ENCODE assay signal across 21 cellular contexts in the genomic region with DNA sequence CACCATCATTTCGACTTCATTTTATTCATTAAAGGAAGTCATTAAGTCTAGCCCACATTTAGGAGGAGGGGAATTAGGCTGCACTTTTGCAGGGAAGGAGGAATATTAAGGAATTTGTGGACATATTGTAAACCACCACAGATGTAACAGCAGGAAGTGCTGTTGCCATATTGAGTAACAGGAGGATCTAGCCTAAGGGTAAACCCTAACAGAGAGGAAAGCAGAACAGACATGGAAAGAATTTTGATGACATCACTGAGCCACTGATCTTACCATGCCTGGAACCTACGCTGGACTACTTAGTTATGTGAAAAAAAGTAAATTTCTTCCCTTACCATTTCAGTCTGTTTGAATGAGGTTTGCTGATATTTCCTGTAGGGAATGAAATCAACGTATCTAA.
A peak's percentile ranks its signal among the peaks of the same experiment; 100 is the strongest.
DNase-seq lines count a peak whose midpoint lies in the region; ATAC-seq, FAIRE-seq and TF ChIP-seq lines count a peak whose summit lies in the region.
"Had no signal": no experiment of that assay in that cellular context is flagged by ENCODE, and none has a peak within 500 bp of the region (broad histone marks: within the 10 kb centered on the region; RNA-seq: fewer than 3 reads in every experiment).

No MANE protein-coding gene starts in this region.

- no peak for ATAC-seq in activated T-helper 17 cell treated with anti-CD3 and anti-CD28 coated beads, Interleukin-2, amount 50 U/mL, for 72 hours (replicated peaks)
- ATAC-seq in HepG2 (no peak), GM18907 (IDR thresholded peaks at IDR 0.05; ENCODE audit: unreplicated experiment) (no peak)
- ATAC-seq: activated CD8-positive, alpha-beta T cell treated with anti-CD3 and anti-CD28 coated beads, Interleukin-2, amount 10 ng/mL, durations not matched to agents 7 days and 5 days; activated T-cell treated with anti-CD3 and anti-CD28 coated beads, Interleukin-2, amount 50 U/mL, for 72 hours; stimulated activated effector memory CD8-positive, alpha-beta T cell treated with anti-CD3 and anti-CD28 coated beads, Interleukin-12 subunit alpha, Interleukin-12 subunit beta, amount 100 ng/mL, for 72 hours; T-cell had no signal

- no peak overlapping the region for H2AFZ ChIP-seq in HepG2 (ENCODE audit: low read length)

- FAIRE-seq in HepG2 (lab: Jason Lieb, UNC) (no peak), H54 (lab: Jason Lieb, UNC) (no peak)
- FAIRE-seq: keratinocyte had no signal

- intact Hi-C loops in HepG2 (cut with micrococcal nuclease; ENCODE audit: unreplicated experiment), result no loop called here
- intact Hi-C loops in lower leg skin (cut with DNase I; ENCODE audit: low total_unique reads), result no loop called here

- no peaks in the 10 kb centered on the region for H4K20me1 ChIP-seq in HepG2 (ENCODE audit: insufficient read depth, low read length)

- CTCF ChIA-PET in HepG2 (lab: Yijun Ruan, JAX; ENCODE audit: low intra/inter-chr PET ratio, low total read pairs), result no interaction called here

- H3K27me3 Mint-ChIP-seq in activated T-helper 17 cell treated with anti-CD3 and anti-CD28 coated beads, Interleukin-2, amount 50 U/mL, for 72 hours, result no peaks in the 10 kb centered on the region
- H3K27me3 Mint-ChIP-seq: B cell, T-cell had no signal

- no peaks in the 10 kb centered on the region for H3K79me2 ChIP-seq in HepG2 (ENCODE audit: insufficient read depth, low read length)

- DNase-seq in GF-D8 (lab: John Stamatoyannopoulos, UW) (peak; percentile 7), M059J (ENCODE audit: low read depth) (peak; percentile 63), HepG2 (ENCODE audit: low spot score) (no peak), lower leg skin (ENCODE audit: low spot score in 2 of 2) (no peak), HAP-1 (ENCODE audit: low spot score in 2 of 2) (no peak), H54 (ENCODE audit: insufficient read length, low spot score) (no peak)
- DNase-seq: activated CD8-positive, alpha-beta T cell treated with anti-CD3 and anti-CD28 coated beads, Interleukin-2, amount 10 ng/mL, durations not matched to agents 7 days and 5 days; activated T-cell treated with anti-CD3 and anti-CD28 coated beads, Interleukin-2, amount 50 U/mL, for 72 hours; heart right ventricle; NCI-H1105 treated with DMSO at 0.1 percent for 48 hours; retina; T-cell; transverse colon had no signal

- no peak overlapping the region for H3K27ac ChIP-seq in HepG2 (ENCODE audit: extremely low read length, insufficient read depth, low read length)
- H3K27ac ChIP-seq: cardiac muscle cell, transverse colon had no signal

- H3K9me3 ChIP-seq in HepG2 (ENCODE audit: low read length) (peaks cover 9% of the 10 kb centered on the region; the same call in 1 of the 2 replicates), HAP-1 (peaks cover 6% of the 10 kb centered on the region)
- H3K9me3 ChIP-seq: transverse colon had no signal

- H3K36me3 ChIP-seq in HepG2 (replicated peaks in 1 of 2; ENCODE audit: control insufficient read depth in 1 of 2, insufficient read depth in 2 of 2, low read length in 2 of 2) (no peaks in the 10 kb centered on the region), HAP-1 (replicated peaks) (no peaks in the 10 kb centered on the region)
- H3K36me3 ChIP-seq: cardiac muscle cell, heart right ventricle, transverse colon had no signal

- H3K36me3 Mint-ChIP-seq in activated T-helper 17 cell treated with anti-CD3 and anti-CD28 coated beads, Interleukin-2, amount 50 U/mL, for 72 hours (ENCODE audit: low read depth), result no peaks in the 10 kb centered on the region
- H3K36me3 Mint-ChIP-seq: stimulated activated effector memory CD8-positive, alpha-beta T cell treated with anti-CD3 and anti-CD28 coated beads, Interleukin-12 subunit alpha, Interleukin-12 subunit beta, amount 100 ng/mL, for 72 hours had no signal

- H3K4me3 Mint-ChIP-seq in activated T-helper 17 cell treated with anti-CD3 and anti-CD28 coated beads, Interleukin-2, amount 50 U/mL, for 72 hours, result no peak overlapping the region
- H3K4me3 Mint-ChIP-seq: activated CD8-positive, alpha-beta T cell treated with anti-CD3 and anti-CD28 coated beads, Interleukin-2, amount 10 ng/mL, durations not matched to agents 7 days and 5 days; activated T-cell treated with anti-CD3 and anti-CD28 coated beads, Interleukin-2, amount 50 U/mL, for 72 hours; B cell; mesothelial cell of epicardium; neural crest cell; stimulated activated effector memory CD8-positive, alpha-beta T cell treated with anti-CD3 and anti-CD28 coated beads, Interleukin-12 subunit alpha, Interleukin-12 subunit beta, amount 100 ng/mL, for 72 hours; T-cell had no signal

- H3K27ac Mint-ChIP-seq in activated T-helper 17 cell treated with anti-CD3 and anti-CD28 coated beads, Interleukin-2, amount 50 U/mL, for 72 hours, result peak overlapping the region; percentile 41
- H3K27ac Mint-ChIP-seq: activated CD8-positive, alpha-beta T cell treated with anti-CD3 and anti-CD28 coated beads, Interleukin-2, amount 10 ng/mL, durations not matched to agents 7 days and 5 days; activated T-cell treated with anti-CD3 and anti-CD28 coated beads, Interleukin-2, amount 50 U/mL, for 72 hours; B cell; mesothelial cell of epicardium; stimulated activated effector memory CD8-positive, alpha-beta T cell treated with anti-CD3 and anti-CD28 coated beads, Interleukin-12 subunit alpha, Interleukin-12 subunit beta, amount 100 ng/mL, for 72 hours; T-cell had no signal

- BruUV-seq in HepG2 (replicated peaks; lab: Mats Ljungman, UMichigan), result no TSS peak

- no peaks in the 10 kb centered on the region for H3K4me1 Mint-ChIP-seq in activated T-helper 17 cell treated with anti-CD3 and anti-CD28 coated beads, Interleukin-2, amount 50 U/mL, for 72 hours
- H3K4me1 Mint-ChIP-seq: stimulated activated effector memory CD8-positive, alpha-beta T cell treated with anti-CD3 and anti-CD28 coated beads, Interleukin-12 subunit alpha, Interleukin-12 subunit beta, amount 100 ng/mL, for 72 hours had no signal

- POLR2A ChIA-PET in HepG2 (lab: Yijun Ruan, JAX), result no interaction called here

- H3K4me1 ChIP-seq in HepG2 (ENCODE audit: insufficient read depth, low read length) (peaks cover 16% of the 10 kb centered on the region), HAP-1 (peaks cover 13% of the 10 kb centered on the region)

- TF ChIP-seq POLR2A in HepG2 (IDR thresholded peaks at IDR 0.05; ENCODE audit: insufficient read depth in 1 of 2, low read depth in 2 of 2, low read length in 2 of 2), result no peak
- no peak for TF ChIP-seq POLR2A in lower leg skin (IDR thresholded peaks at IDR 0.05)
- no peak for TF ChIP-seq POLR2A in H54 (IDR thresholded peaks at IDR 0.05; ENCODE audit: low read depth, low read length)

- TF ChIP-seq EP300 in HepG2 (IDR thresholded peaks at IDR 0.05; ENCODE audit: low read depth in 2 of 2, low read length in 2 of 2) (no peak), HepG2 (CRISPR knock-in tag; IDR thresholded peaks at IDR 0.05; ENCODE audit: borderline replicate concordance) (no peak)

- H3K4me2 ChIP-seq in HepG2 (ENCODE audit: low read depth, low read length), result no peak overlapping the region

- TF ChIP-seq CTCF in HepG2 (CRISPR knock-in tag; IDR thresholded peaks at IDR 0.05), result no peak
- no peak for TF ChIP-seq CTCF in lower leg skin (IDR thresholded peaks at IDR 0.05)

- 4% methylated on average over 3 of the region's 3 CpGs for WGBS in HepG2 (ENCODE audit: low lambda C conversion rate)
- 72 to 77% methylated on average over 3 of the region's 3 CpGs for WGBS in lower leg skin, 2 donors

- no peak for TF ChIP-seq RAD21 in HepG2 (CRISPR knock-in tag; IDR thresholded peaks at IDR 0.05)

- in situ Hi-C loops in HepG2 (cut with HindIII; ENCODE audit: extremely low pct_ligation_motif_present, low pct_unique_long_range_greater_than_20kb), result no loop called here
- in situ Hi-C loops in HAP-1 (cut with MboI; ENCODE audit: low sequenced_read_pairs), result no loop called here

- no peak overlapping the region for H3K9ac ChIP-seq in HepG2 (ENCODE audit: insufficient read depth, low read depth, low read length)

- H3K27me3 ChIP-seq in HepG2 (ENCODE audit: control insufficient read depth in 1 of 2, insufficient read depth in 2 of 2, low read length in 2 of 2) (no peaks in the 10 kb centered on the region), HAP-1 (ENCODE audit: low read depth) (no peaks in the 10 kb centered on the region)
- H3K27me3 ChIP-seq: cardiac muscle cell, heart right ventricle, transverse colon had no signal

- H3K4me3 ChIP-seq in HepG2 (replicated peaks in 1 of 3; ENCODE audit: insufficient read depth in 1 of 3, low read depth in 2 of 3, low read length in 3 of 3) (no peak overlapping the region), lower leg skin (ENCODE audit: low read depth, poor library complexity, severe bottlenecking) (no peak overlapping the region), HAP-1 (no peak overlapping the region)
- H3K4me3 ChIP-seq: cardiac muscle cell, heart right ventricle, transverse colon had no signal

- H3K9me3 Mint-ChIP-seq in activated T-helper 17 cell treated with anti-CD3 and anti-CD28 coated beads, Interleukin-2, amount 50 U/mL, for 72 hours, result peaks cover 8% of the 10 kb centered on the region
- H3K9me3 Mint-ChIP-seq: stimulated activated effector memory CD8-positive, alpha-beta T cell treated with anti-CD3 and anti-CD28 coated beads, Interleukin-12 subunit alpha, Interleukin-12 subunit beta, amount 100 ng/mL, for 72 hours had no signal

TF ChIP-seq in HepG2, 621 proteins besides CTCF, POLR2A, EP300 and RAD21 (continues in another document):
- TF ChIP-seq, protein P1, sequence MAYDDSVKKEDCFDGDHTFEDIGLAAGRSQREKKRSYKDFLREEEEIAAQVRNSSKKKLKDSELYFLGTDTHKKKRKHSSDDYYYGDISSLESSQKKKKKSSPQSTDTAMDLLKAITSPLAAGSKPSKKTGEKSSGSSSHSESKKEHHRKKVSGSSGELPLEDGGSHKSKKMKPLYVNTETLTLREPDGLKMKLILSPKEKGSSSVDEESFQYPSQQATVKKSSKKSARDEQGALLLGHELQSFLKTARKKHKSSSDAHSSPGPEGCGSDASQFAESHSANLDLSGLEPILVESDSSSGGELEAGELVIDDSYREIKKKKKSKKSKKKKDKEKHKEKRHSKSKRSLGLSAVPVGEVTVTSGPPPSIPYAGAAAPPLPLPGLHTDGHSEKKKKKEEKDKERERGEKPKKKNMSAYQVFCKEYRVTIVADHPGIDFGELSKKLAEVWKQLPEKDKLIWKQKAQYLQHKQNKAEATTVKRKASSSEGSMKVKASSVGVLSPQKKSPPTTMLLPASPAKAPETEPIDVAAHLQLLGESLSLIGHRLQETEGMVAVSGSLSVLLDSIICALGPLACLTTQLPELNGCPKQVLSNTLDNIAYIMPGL (CRISPR knock-in tag; IDR thresholded peaks at IDR 0.05; ENCODE audit: borderline replicate concordance in 1 of 2, low read depth in 1 of 2), result no peak
- TF ChIP-seq CREB1 (IDR thresholded peaks at IDR 0.05) (0 out of 2 replicates have a peak, but pooled peaks have one; percentile 10), CREB1 (CRISPR knock-in tag; IDR thresholded peaks at IDR 0.05) (no peak), ATF1 (CRISPR knock-in tag; IDR thresholded peaks at IDR 0.05) (no peak), JUND (CRISPR knock-in tag; IDR thresholded peaks at IDR 0.05) (no peak)

Comparison
In these comparisons a context has a peak if more than half of its experiments do, and no peak if none do; other contexts are left out.
1. DNase-seq: peak in GF-D8 (single experiment) and M059J (single experiment); none in HepG2 (single experiment), lower leg skin (0 of 2), HAP-1 (0 of 2) and H54 (single experiment).